23 cellular contexts compared by ENCODE assay signal in the genomic region with DNA sequence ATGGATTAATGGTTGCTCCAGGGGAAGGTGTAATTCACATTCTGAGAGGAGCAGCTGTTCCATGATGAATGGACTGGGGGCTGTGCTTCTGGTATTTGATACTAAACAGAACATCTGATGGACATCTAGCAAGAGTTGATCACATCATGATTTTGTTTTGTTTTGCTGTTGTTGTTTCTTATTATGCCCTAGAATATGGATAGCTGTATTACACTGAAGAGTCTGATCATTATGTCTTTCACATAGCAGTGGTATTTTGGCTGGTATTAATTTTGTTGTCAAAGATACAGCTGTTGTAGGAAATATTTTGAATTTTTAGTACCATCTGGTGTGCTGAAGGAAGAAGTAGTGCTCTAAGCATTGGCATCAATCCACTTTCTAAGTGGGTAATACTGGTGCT.
"Had no signal": no experiment of that assay in that cellular context is flagged by ENCODE, and none has a peak within 500 bp of the region (broad histone marks: within the 10 kb centered on the region; RNA-seq: fewer than 3 reads in every experiment).

No MANE protein-coding gene starts in this region.

- H3K4me1 ChIP-seq: SJSA1 had no signal

- H3K36me3 Mint-ChIP-seq: activated CD4-positive, alpha-beta memory T cell treated with anti-CD3 and anti-CD28 coated beads for 36 hours; activated naive CD8-positive, alpha-beta T cell; brain; T-cell had no signal

- ATAC-seq: activated T-cell treated with anti-CD3 and anti-CD28 coated beads, Interleukin-2, amount 50 U/mL, for 4 hours; K562; PC-3; T-cell had no signal

- H3K27me3 Mint-ChIP-seq: activated CD4-positive, alpha-beta memory T cell treated with anti-CD3 and anti-CD28 coated beads for 36 hours; activated naive CD8-positive, alpha-beta T cell; brain; central memory CD8-positive, alpha-beta T cell had no signal

- H3K27ac Mint-ChIP-seq: activated CD4-positive, alpha-beta memory T cell treated with anti-CD3 and anti-CD28 coated beads for 36 hours; activated CD4-positive, alpha-beta T cell treated with anti-CD3 and anti-CD28 coated beads, Interleukin-2, amount 10 ng/mL, durations not matched to agents 7 days and 5 days; activated naive CD8-positive, alpha-beta T cell; brain; T-cell had no signal

- H3K9me3 Mint-ChIP-seq: activated CD4-positive, alpha-beta memory T cell treated with anti-CD3 and anti-CD28 coated beads for 36 hours; brain had no signal

- H3K4me3 ChIP-seq: K562, SJSA1 had no signal

- H3K9me3 ChIP-seq: SJSA1 had no signal

- H3K36me3 ChIP-seq: SJSA1 had no signal

- H3K4me3 Mint-ChIP-seq: activated CD4-positive, alpha-beta memory T cell treated with anti-CD3 and anti-CD28 coated beads for 36 hours; activated CD4-positive, alpha-beta T cell treated with anti-CD3 and anti-CD28 coated beads, Interleukin-2, amount 10 ng/mL, durations not matched to agents 7 days and 5 days; activated naive CD8-positive, alpha-beta T cell; activated T-cell treated with anti-CD3 and anti-CD28 coated beads, Interleukin-2, amount 50 U/mL, for 4 hours; brain; central memory CD8-positive, alpha-beta T cell; T-cell had no signal

- H3K27ac ChIP-seq: SJSA1, VCaP had no signal

- H3K27me3 ChIP-seq: SJSA1 had no signal

- H3K4me1 Mint-ChIP-seq: activated CD4-positive, alpha-beta T cell treated with anti-CD3 and anti-CD28 coated beads, Interleukin-2, amount 10 ng/mL, durations not matched to agents 7 days and 5 days; central memory CD8-positive, alpha-beta T cell; T-cell had no signal

- DNase-seq: activated CD4-positive, alpha-beta memory T cell treated with anti-CD3 and anti-CD28 coated beads for 36 hours; activated CD4-positive, alpha-beta T cell treated with anti-CD3 and anti-CD28 coated beads, Interleukin-2, amount 10 ng/mL, durations not matched to agents 7 days and 5 days; activated CD4-positive, CD25-positive, alpha-beta regulatory T cell; activated CD8-positive, alpha-beta memory T cell treated with anti-CD3 and anti-CD28 coated beads for 24 hours; activated effector memory CD4-positive, alpha-beta T cell treated with anti-CD3 and anti-CD28 coated beads, Interleukin-2, amount 50 U/mL, for 16 hours; activated naive CD4-positive, alpha-beta T cell treated with Interleukin-2 at 50 U/mL for 16 hours; activated T-cell treated with anti-CD3 and anti-CD28 coated beads, Interleukin-2, amount 50 U/mL, for 4 hours; amygdala; Karpas-422; NCI-H1930; NCI-H345; NCI-H510A treated with DMSO at 0.1 percent for 48 hours; NCI-H774; NK-92 treated with Interleukin-12 subunit alpha and Interleukin-12 subunit beta, amount 100 ng/mL, for 24 hours; PC-3; SHP77; T-cell had no signal
